ENCODE assay signal across 8 cellular contexts in the genomic region with DNA sequence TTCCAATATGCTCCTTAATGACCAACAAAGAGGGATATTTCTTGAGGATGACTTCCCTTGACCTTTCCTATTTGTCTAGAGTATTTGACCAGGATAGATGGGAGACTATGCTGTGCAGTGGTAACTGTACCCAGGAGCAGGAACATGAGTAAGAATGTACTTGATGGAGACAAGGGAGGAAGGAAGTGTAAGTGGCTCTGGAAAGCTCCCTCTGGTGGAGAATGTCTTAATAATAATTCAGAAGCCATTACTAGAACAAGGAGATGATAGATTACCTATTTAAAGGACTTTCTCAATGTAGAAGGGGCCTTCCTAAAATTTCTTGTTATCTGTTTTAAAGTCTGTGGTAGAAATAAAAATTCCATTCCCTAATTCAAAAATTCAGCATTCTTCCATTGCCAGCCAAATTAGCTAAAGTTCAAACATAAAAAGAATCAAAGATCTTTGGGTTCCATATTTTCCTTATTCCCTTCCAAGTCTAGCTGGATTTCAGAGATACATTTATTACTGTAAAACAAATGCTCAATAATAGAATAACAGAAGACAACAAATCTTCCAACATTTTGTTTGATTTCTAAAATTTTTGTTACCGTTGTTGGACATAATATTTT.
A peak's percentile ranks its signal among the peaks of the same experiment; 100 is the strongest.
DNase-seq lines count a peak whose midpoint lies in the region; ATAC-seq and TF ChIP-seq lines count a peak whose summit lies in the region.

No MANE protein-coding gene starts in this region.

- POLR2A ChIA-PET in Panc1 (lab: Charles Lee): no interaction called here

- H3K4me1 ChIP-seq in Panc1 (ENCODE audit: control insufficient read depth, insufficient read depth, low read length): no peaks in the 10 kb centered on the region

- peak; percentile 88 for ATAC-seq in GM19463 (IDR thresholded peaks at IDR 0.05; ENCODE audit: unreplicated experiment)
- peak; percentile 75 for ATAC-seq in HG03460 (IDR thresholded peaks at IDR 0.05; ENCODE audit: unreplicated experiment)
- ATAC-seq in Panc1: no peak
- no peak for ATAC-seq in sciatic nerve

- DNase-seq in DMS114 treated with DMSO at 0.1 percent for 48 hours (lab: John Stamatoyannopoulos, UW; ENCODE audit: unreplicated experiment): peak; percentile 17
- peak; percentile 4 for DNase-seq in Panc1 (ENCODE audit: low read depth, low spot score)
- DNase-seq in fibroblast of mammary gland (ENCODE audit: low read depth): peak; percentile 50
- peak; percentile 8 for DNase-seq in retina
- DNase-seq in activated CD4-positive, alpha-beta T cell treated with anti-CD3 and anti-CD28 coated beads, Interleukin-2, amount 50 U/mL, for 4 hours: no peak
- no peak for DNase-seq in sciatic nerve (ENCODE audit: low spot score)

- no TSS peak for BruUV-seq in Panc1 (replicated peaks; lab: Mats Ljungman, UMichigan)

- H3K36me3 ChIP-seq in Panc1 (ENCODE audit: control insufficient read depth, insufficient read depth, low read length): no peaks in the 10 kb centered on the region

- CTCF ChIA-PET in Panc1 (lab: Charles Lee): no interaction called here

- H3K27me3 ChIP-seq in Panc1 (ENCODE audit: control insufficient read depth, insufficient read depth, low read length): no peaks in the 10 kb centered on the region

- H3K4me3 ChIP-seq in Panc1 (ENCODE audit: low read depth in 2 of 2, low read length in 2 of 2): no peak overlapping the region
- no peak overlapping the region for H3K4me3 ChIP-seq in fibroblast of mammary gland (ENCODE audit: control insufficient read depth, low read depth, low read length)

- intact Hi-C loops in Panc1 (cut with micrococcal nuclease; ENCODE audit: unreplicated experiment): loop anchor here (5.0 kb wide), 1 partner anchor 1275 kb away; no protein-coding TSS in a partner anchor
- intact Hi-C loops in sciatic nerve (cut with DNase I): no loop called here

- in situ Hi-C loops in Panc1 (cut with HindIII; ENCODE audit: low pct_unique_long_range_greater_than_20kb, low sequenced_read_pairs): no loop called here

- H3K9me3 ChIP-seq in Panc1 (ENCODE audit: control insufficient read depth, insufficient read depth, low read depth, low read length): no peaks in the 10 kb centered on the region

- H3K27ac ChIP-seq in Panc1 (ENCODE audit: low read length): no peak overlapping the region

- peak; percentile 45; the same call in 1 of the 2 replicates for TF ChIP-seq CTCF in Panc1 (IDR thresholded peaks at IDR 0.05)
- TF ChIP-seq CTCF in fibroblast of mammary gland (conservative IDR thresholded peaks at IDR 0.05; ENCODE audit: control insufficient read depth, insufficient read depth, low read depth, low read length): peak; percentile 53

Comparison
In these comparisons a context has a peak if more than half of its experiments do, and no peak if none do; other contexts are left out.
1. DNase-seq: peak in DMS114 treated with DMSO at 0.1 percent for 48 hours (single experiment), Panc1 (single experiment), fibroblast of mammary gland (single experiment) and retina (single experiment); none in activated CD4-positive, alpha-beta T cell treated with anti-CD3 and anti-CD28 coated beads, Interleukin-2, amount 50 U/mL, for 4 hours (0 of 2) and sciatic nerve (single experiment).
2. ATAC-seq: peak in GM19463 (single experiment) and HG03460 (single experiment); none in Panc1 (single experiment) and sciatic nerve (single experiment).